ENCODE assay signal across 8 cellular contexts in genomic region chr11:12109591-12110196, GRCh38. TPM values are rescaled to one million over a fixed set of nuclear protein-coding genes. Genes with fewer than 3 reads are reported as not detected.
DNase-seq lines count a peak whose midpoint lies in the region; ATAC-seq and TF ChIP-seq lines count a peak whose summit lies in the region.

No MANE protein-coding gene starts in this region.

- peak overlapping the region; percentile 80 for H3K4me3 Mint-ChIP-seq in activated naive CD8-positive, alpha-beta T cell treated with anti-CD3 and anti-CD28 coated beads, Interleukin-2, amount 10 ng/mL, durations not matched to agents 7 days and 5 days

- peak overlapping the region; percentile 77 for H3K27ac Mint-ChIP-seq in activated naive CD8-positive, alpha-beta T cell treated with anti-CD3 and anti-CD28 coated beads, Interleukin-2, amount 10 ng/mL, durations not matched to agents 7 days and 5 days

- no peak for TF ChIP-seq CTCF in kidney epithelial cell (IDR thresholded peaks at IDR 0.05; ENCODE audit: insufficient read depth, low read length, poor library complexity, severe bottlenecking)

- DNase-seq in DMS53 (lab: John Stamatoyannopoulos, UW) (peak; percentile 40), DMS53 treated with DMSO at 0.1 percent for 48 hours (lab: John Stamatoyannopoulos, UW; ENCODE audit: unreplicated experiment) (no peak), kidney epithelial cell (ENCODE audit: low read depth) (no peak), NCI-H187 (lab: John Stamatoyannopoulos, UW) (no peak)
- no peak for DNase-seq in activated naive CD8-positive, alpha-beta T cell treated with anti-CD3 and anti-CD28 coated beads, Interleukin-2, amount 10 ng/mL, durations not matched to agents 7 days and 5 days

- peaks cover 6 to 21% (median 17%) of the 10 kb centered on the region in 5 donors for H3K4me1 ChIP-seq in subcutaneous abdominal adipose tissue (ENCODE audit: control insufficient read depth in 5 of 5, insufficient read depth in 5 of 5, low read length in 5 of 5)

- no peak overlapping the region for H3K27ac ChIP-seq in subcutaneous abdominal adipose tissue (ENCODE audit: low read depth, low read length)

- H3K36me3 ChIP-seq in kidney epithelial cell (ENCODE audit: control insufficient read depth, insufficient read depth, low read length), result no peaks in the 10 kb centered on the region
- no peaks in the 10 kb centered on the region for H3K36me3 ChIP-seq in subcutaneous abdominal adipose tissue (ENCODE audit: control insufficient read depth in 5 of 5, insufficient read depth in 5 of 5, low read length in 5 of 5)

- peak overlapping the region in 2 of 5 donors; percentile 14 to 41 for H3K9ac ChIP-seq in subcutaneous abdominal adipose tissue (ENCODE audit: low read length in 5 of 5)

- H3K36me3 Mint-ChIP-seq in activated naive CD8-positive, alpha-beta T cell treated with anti-CD3 and anti-CD28 coated beads, Interleukin-2, amount 10 ng/mL, durations not matched to agents 7 days and 5 days, result no peaks in the 10 kb centered on the region

- ATAC-seq in activated naive CD8-positive, alpha-beta T cell treated with anti-CD3 and anti-CD28 coated beads, Interleukin-2, amount 10 ng/mL, durations not matched to agents 7 days and 5 days (ENCODE audit: low read depth), result no peak
- ATAC-seq in HG02763 (IDR thresholded peaks at IDR 0.05; ENCODE audit: unreplicated experiment) (no peak), HG02852 (IDR thresholded peaks at IDR 0.05; ENCODE audit: unreplicated experiment) (no peak)

- POLR2A ChIA-PET in activated naive CD8-positive, alpha-beta T cell treated with anti-CD3 and anti-CD28 coated beads, Interleukin-2, amount 10 ng/mL, durations not matched to agents 7 days and 5 days (lab: Charles Lee), result interaction anchor here (0.6 to 2.2 kb wide), 7 partner anchors 13 to 126 kb away, joined by 3 to 6 read pairs (median 3); no protein-coding TSS in a partner anchor

- peaks cover 2% of the 10 kb centered on the region for H3K27me3 Mint-ChIP-seq in activated naive CD8-positive, alpha-beta T cell treated with anti-CD3 and anti-CD28 coated beads, Interleukin-2, amount 10 ng/mL, durations not matched to agents 7 days and 5 days

- H3K9me3 ChIP-seq in subcutaneous abdominal adipose tissue (ENCODE audit: control insufficient read depth in 5 of 5, low read length in 5 of 5), result no peaks in the 10 kb centered on the region

- no peaks in the 10 kb centered on the region for H3K9me3 Mint-ChIP-seq in activated naive CD8-positive, alpha-beta T cell treated with anti-CD3 and anti-CD28 coated beads, Interleukin-2, amount 10 ng/mL, durations not matched to agents 7 days and 5 days

- H3K27me3 ChIP-seq in kidney epithelial cell (ENCODE audit: control insufficient read depth, insufficient read depth, low read length) (no peaks in the 10 kb centered on the region), subcutaneous abdominal adipose tissue (ENCODE audit: control insufficient read depth in 5 of 5, insufficient read depth in 4 of 5, low read length in 5 of 5) (peaks cover 0 to 9% (median 0%) of the 10 kb centered on the region in 5 donors)

- H3K4me1 Mint-ChIP-seq in activated naive CD8-positive, alpha-beta T cell treated with anti-CD3 and anti-CD28 coated beads, Interleukin-2, amount 10 ng/mL, durations not matched to agents 7 days and 5 days, result peaks cover 25% of the 10 kb centered on the region

- peak overlapping the region; percentile 75 for H3K4me3 ChIP-seq in kidney epithelial cell (ENCODE audit: low read depth, low read length)
- H3K4me3 ChIP-seq in subcutaneous abdominal adipose tissue (ENCODE audit: low read depth in 1 of 5, low read length in 5 of 5), result peak overlapping the region; percentile 71 to 84 (median 73)

RNA-seq across cellular contexts. Expression of gene MICAL2, which starts 0.7 kb away (rescaled TPM):
- 10 to 100 TPM; 36.9 to 42.6 TPM for total RNA-seq in activated naive CD8-positive, alpha-beta T cell treated with anti-CD3 and anti-CD28 coated beads, Interleukin-2, amount 10 ng/mL, durations not matched to agents 7 days and 5 days
- total RNA-seq in kidney epithelial cell, result 361 and 367 TPM in 2 replicates
